In the genomic region with DNA sequence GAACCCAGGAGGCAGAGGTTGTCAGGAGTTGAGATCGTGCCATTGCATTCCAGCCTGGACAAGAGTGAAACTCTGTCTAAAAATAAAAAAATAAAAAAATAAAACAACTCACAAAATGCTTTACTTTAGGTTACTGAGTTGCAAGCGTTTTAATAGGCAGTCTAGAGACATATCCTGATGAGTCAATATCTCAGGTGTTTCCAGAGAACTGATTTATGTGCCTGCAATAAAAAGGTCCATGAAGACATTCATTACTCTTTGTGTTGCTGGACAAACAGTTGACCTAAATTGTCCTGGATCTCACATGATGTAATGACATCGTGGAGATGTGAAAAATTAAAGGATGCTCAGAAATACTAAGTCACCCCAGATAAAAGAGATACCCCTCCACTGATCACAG, we compare ENCODE assay signal across 26 cellular contexts. TPM values are rescaled to one million over a fixed set of nuclear protein-coding genes. Genes with fewer than 3 reads are reported as not detected.
DNase-seq lines count a peak whose midpoint lies in the region; ATAC-seq, FAIRE-seq and TF ChIP-seq lines count a peak whose summit lies in the region.
"Had no signal": no experiment of that assay in that cellular context is flagged by ENCODE, and none has a peak within 500 bp of the region (broad histone marks: within the 10 kb centered on the region; RNA-seq: fewer than 3 reads in every experiment).

No MANE protein-coding gene starts in this region.

- intact Hi-C loops in PC-3 (cut with micrococcal nuclease), result no loop called here
- intact Hi-C loops in mucosa of descending colon (cut with DNase I, micrococcal nuclease), result no loop called here
- intact Hi-C loops in activated T-helper 1 cell treated with anti-CD3 and anti-CD28 coated beads, Interleukin-12 subunit alpha, Interleukin-12 subunit beta, Interleukin-2, Interleukin-4 antibody, amounts not matched to agents 30 ng/mL and 10 ng/mL and 1 ng/mL, durations not matched to agents 14 hours and 24 hours and 36 hours (cut with micrococcal nuclease), result no loop called here

- DNase-seq in NCI-H748 (lab: John Stamatoyannopoulos, UW; ENCODE audit: unreplicated experiment) (peak; percentile 34), NCI-H748 treated with DMSO at 0.1 percent for 48 hours (lab: John Stamatoyannopoulos, UW) (no peak), PC-3 (peak; percentile 50), keratinocyte (ENCODE audit: low read depth, low spot score) (no peak), mucosa of descending colon (no peak), dedifferentiated amniotic fluid mesenchymal stem cell (ENCODE audit: extremely low spot score) (no peak)
- no peak for DNase-seq in activated T-helper 1 cell treated with anti-CD3 and anti-CD28 coated beads, Interleukin-12 subunit alpha, Interleukin-12 subunit beta, Interleukin-2, Interleukin-4 antibody, amounts not matched to agents 30 ng/mL and 10 ng/mL and 1 ng/mL, durations not matched to agents 14 hours and 24 hours and 36 hours (ENCODE audit: low spot score)
- DNase-seq: 8988T; ACHN; AML-193; BE2C; CD4-positive, alpha-beta T cell; CD8-positive, alpha-beta memory T cell; DMS 273 treated with DMSO at 0.1 percent for 48 hours; DMS79; EL; GDM1; H9 had no signal

- H3K9me3 Mint-ChIP-seq in activated T-helper 1 cell treated with anti-CD3 and anti-CD28 coated beads, Interleukin-12 subunit alpha, Interleukin-12 subunit beta, Interleukin-2, Interleukin-4 antibody, amounts not matched to agents 30 ng/mL and 10 ng/mL and 1 ng/mL, durations not matched to agents 14 hours and 24 hours and 36 hours, result no peaks in the 10 kb centered on the region
- H3K9me3 Mint-ChIP-seq: CD4-positive, alpha-beta T cell; CD8-positive, alpha-beta memory T cell; GM23338; H9 had no signal

- dilution Hi-C loops in keratinocyte (cut with MboI; ENCODE audit: extremely low pct_ligation_motif_present, low sequenced_read_pairs), result no loop called here

- no peak overlapping the region for H2AFZ ChIP-seq in PC-3 (ENCODE audit: low read length)
- no peak overlapping the region for H2AFZ ChIP-seq in keratinocyte (ENCODE audit: control insufficient read depth, low read length)
- H2AFZ ChIP-seq: GM23338 had no signal

- H3K9me2 ChIP-seq in PC-3 (replicated peaks; ENCODE audit: low read length), result no peaks in the 10 kb centered on the region

- H3K4me2 ChIP-seq in PC-3 (ENCODE audit: low read length) (no peak overlapping the region), keratinocyte (ENCODE audit: control insufficient read depth, extremely low read depth, insufficient read depth, low read depth, low read length) (no peak overlapping the region)
- H3K4me2 ChIP-seq: A549; BLaER1 treated with 17β-estradiol and CSF1 and Interleukin-3, amounts not matched to agents 10 nM and 100 nM; GM23338 had no signal

- H3K4me1 Mint-ChIP-seq in activated T-helper 1 cell treated with anti-CD3 and anti-CD28 coated beads, Interleukin-12 subunit alpha, Interleukin-12 subunit beta, Interleukin-2, Interleukin-4 antibody, amounts not matched to agents 30 ng/mL and 10 ng/mL and 1 ng/mL, durations not matched to agents 14 hours and 24 hours and 36 hours (ENCODE audit: low read depth), result peaks cover 2% of the 10 kb centered on the region

- ATAC-seq in PC-3 (peak; percentile 60), mucosa of descending colon (peak; percentile 57)
- ATAC-seq: A549, GM12878, GM23338, HCT116 had no signal

- H3K4me1 ChIP-seq in PC-3 (ENCODE audit: insufficient read depth, low read length) (peaks cover 11% of the 10 kb centered on the region; the same call in 1 of the 2 replicates), keratinocyte (ENCODE audit: control insufficient read depth, extremely low read depth, insufficient read depth, low read length) (peaks cover 14% of the 10 kb centered on the region), mucosa of descending colon (ENCODE audit: low read depth) (no peaks in the 10 kb centered on the region)
- H3K4me1 ChIP-seq: A549, BE2C had no signal

- CTCF ChIA-PET in PC-3 (lab: Charles Lee), result no interaction called here

- no TSS peak for BruUV-seq in PC-3 (replicated peaks; lab: Mats Ljungman, UMichigan)

- H3K4me3 ChIP-seq in PC-3 (ENCODE audit: low read length) (no peak overlapping the region), keratinocyte (ENCODE audit: control insufficient read depth in 2 of 3, extremely low read depth in 1 of 3, insufficient read depth in 2 of 3, low read depth in 1 of 3, low read length in 3 of 3) (no peak overlapping the region), mucosa of descending colon (no peak overlapping the region)
- H3K4me3 ChIP-seq: A549; BLaER1 treated with 17β-estradiol and CSF1 and Interleukin-3, amounts not matched to agents 10 nM and 100 nM; GM12878; GM23338 had no signal

- H3K9me3 ChIP-seq in PC-3 (ENCODE audit: low read length) (no peaks in the 10 kb centered on the region), keratinocyte (ENCODE audit: control insufficient read depth, low read depth, low read length) (no peaks in the 10 kb centered on the region), mucosa of descending colon (no peaks in the 10 kb centered on the region)
- H3K9me3 ChIP-seq: A549; BE2C; BLaER1 treated with 17β-estradiol and CSF1 and Interleukin-3, amounts not matched to agents 10 nM and 100 nM had no signal

- no peaks in the 10 kb centered on the region for H3K79me2 ChIP-seq in PC-3 (ENCODE audit: low read length)
- H3K79me2 ChIP-seq in keratinocyte (ENCODE audit: control insufficient read depth, insufficient read depth, low read length), result no peaks in the 10 kb centered on the region

- no peaks in the 10 kb centered on the region for H3K36me3 Mint-ChIP-seq in activated T-helper 1 cell treated with anti-CD3 and anti-CD28 coated beads, Interleukin-12 subunit alpha, Interleukin-12 subunit beta, Interleukin-2, Interleukin-4 antibody, amounts not matched to agents 30 ng/mL and 10 ng/mL and 1 ng/mL, durations not matched to agents 14 hours and 24 hours and 36 hours (ENCODE audit: low read depth)
- H3K36me3 Mint-ChIP-seq: CD14-positive monocyte; CD8-positive, alpha-beta memory T cell had no signal

- peaks cover 9% of the 10 kb centered on the region for H3K27me3 Mint-ChIP-seq in activated T-helper 1 cell treated with anti-CD3 and anti-CD28 coated beads, Interleukin-12 subunit alpha, Interleukin-12 subunit beta, Interleukin-2, Interleukin-4 antibody, amounts not matched to agents 30 ng/mL and 10 ng/mL and 1 ng/mL, durations not matched to agents 14 hours and 24 hours and 36 hours (ENCODE audit: insufficient read depth)
- H3K27me3 Mint-ChIP-seq: CD4-positive, alpha-beta T cell; CD8-positive, alpha-beta memory T cell had no signal

- no peaks in the 10 kb centered on the region for H3F3A ChIP-seq in PC-3 (ENCODE audit: low read length, unreplicated experiment)

- no peak overlapping the region for H3K27ac Mint-ChIP-seq in activated T-helper 1 cell treated with anti-CD3 and anti-CD28 coated beads, Interleukin-12 subunit alpha, Interleukin-12 subunit beta, Interleukin-2, Interleukin-4 antibody, amounts not matched to agents 30 ng/mL and 10 ng/mL and 1 ng/mL, durations not matched to agents 14 hours and 24 hours and 36 hours
- H3K27ac Mint-ChIP-seq: CD14-positive monocyte; CD4-positive, alpha-beta T cell; GM23338; H9 had no signal

- no peaks in the 10 kb centered on the region for H3K9me1 ChIP-seq in keratinocyte (ENCODE audit: control insufficient read depth, extremely low read depth, insufficient read depth, low read length)

- no peak for TF ChIP-seq CTCF in PC-3 (conservative IDR thresholded peaks at IDR 0.05; ENCODE audit: low read depth, low read length)
- TF ChIP-seq CTCF in keratinocyte (optimal IDR thresholded peaks at IDR 0.05 in 1 of 3, IDR thresholded peaks at IDR 0.05 in 1 of 3, conservative IDR thresholded peaks at IDR 0.05 in 1 of 3; ENCODE audit: extremely low read depth in 1 of 3, insufficient read depth in 2 of 3, low read length in 3 of 3), result no peak
- no peak for TF ChIP-seq CTCF in mucosa of descending colon (IDR thresholded peaks at IDR 0.05)

- H4K20me1 ChIP-seq in PC-3 (ENCODE audit: low read length), result no peaks in the 10 kb centered on the region
- no peaks in the 10 kb centered on the region for H4K20me1 ChIP-seq in keratinocyte (ENCODE audit: control insufficient read depth, extremely low read depth, insufficient read depth, low read length)
- H4K20me1 ChIP-seq: BLaER1 treated with 17β-estradiol and CSF1 and Interleukin-3, amounts not matched to agents 10 nM and 100 nM had no signal

- POLR2A ChIA-PET in PC-3 (lab: Charles Lee; ENCODE audit: unreplicated experiment), result no interaction called here

- H3K9ac ChIP-seq in PC-3 (ENCODE audit: low read length) (no peak overlapping the region), keratinocyte (ENCODE audit: control insufficient read depth, extremely low read depth, insufficient read depth, low read length) (no peak overlapping the region)
- H3K9ac ChIP-seq: BLaER1 treated with 17β-estradiol and CSF1 and Interleukin-3, amounts not matched to agents 10 nM and 100 nM had no signal

- H3K27ac ChIP-seq in PC-3 (ENCODE audit: low read length), result peak overlapping the region; percentile 46
- H3K27ac ChIP-seq in keratinocyte (ENCODE audit: control insufficient read depth, insufficient read depth, low read length), result no peak overlapping the region
- H3K27ac ChIP-seq: A549; BLaER1 treated with 17β-estradiol and CSF1 and Interleukin-3, amounts not matched to agents 10 nM and 100 nM had no signal

- H3K4me3 Mint-ChIP-seq in activated T-helper 1 cell treated with anti-CD3 and anti-CD28 coated beads, Interleukin-12 subunit alpha, Interleukin-12 subunit beta, Interleukin-2, Interleukin-4 antibody, amounts not matched to agents 30 ng/mL and 10 ng/mL and 1 ng/mL, durations not matched to agents 14 hours and 24 hours and 36 hours, result no peak overlapping the region
- H3K4me3 Mint-ChIP-seq: CD14-positive monocyte; CD4-positive, alpha-beta T cell; CD8-positive, alpha-beta memory T cell; GM23338; H9 had no signal

- FAIRE-seq in keratinocyte (lab: Jason Lieb, UNC), result peak; percentile 43
- FAIRE-seq: A549, D721Med, GM12878, GM19239 had no signal

- H3K27me3 ChIP-seq in PC-3 (ENCODE audit: low read length), result no peaks in the 10 kb centered on the region
- no peaks in the 10 kb centered on the region for H3K27me3 ChIP-seq in keratinocyte (ENCODE audit: control insufficient read depth, extremely low read depth, insufficient read depth, low read length)
- H3K27me3 ChIP-seq: BE2C; BLaER1 treated with 17β-estradiol and CSF1 and Interleukin-3, amounts not matched to agents 10 nM and 100 nM had no signal

- H3K36me3 ChIP-seq in PC-3 (ENCODE audit: low read depth, low read length) (no peaks in the 10 kb centered on the region), keratinocyte (ENCODE audit: control insufficient read depth in 2 of 2, extremely low read depth in 1 of 2, insufficient read depth in 2 of 2, low read length in 2 of 2) (no peaks in the 10 kb centered on the region), mucosa of descending colon (ENCODE audit: low read depth) (no peaks in the 10 kb centered on the region)
- H3K36me3 ChIP-seq: BE2C; BLaER1 treated with 17β-estradiol and CSF1 and Interleukin-3, amounts not matched to agents 10 nM and 100 nM had no signal

RNA-seq across cellular contexts. Expression of a gene that starts 31.5 kb away (rescaled TPM):
- 1.2 TPM in 1 of 2 replicates, not detected in the other for total RNA-seq in PC-3 (2014; rRNA removed)
- 1.1 to 1.4 TPM (median 1.2 TPM) in 3 replicates for polyA plus RNA-seq in keratinocyte
- polyA plus RNA-seq in keratinocyte (2011; ENCODE audit: low read depth), result 0.99 TPM
- polyA plus RNA-seq in keratinocyte (2011; cell fraction: cytosol; rRNA removed), result 0.86 and 1.8 TPM in 2 replicates
- polyA plus RNA-seq in keratinocyte (2011; cell fraction: nucleus; rRNA removed), result 2.7 and 2.9 TPM in 2 replicates
- 1.0 TPM in 2 replicates for polyA plus RNA-seq in keratinocyte (2012; ENCODE audit: low replicate concordance)
- polyA minus RNA-seq in keratinocyte, result 0.92 to 2.2 TPM in 2 of 3 replicates, not detected in the other
- not detected for polyA minus RNA-seq in keratinocyte (2011; cell fraction: cytosol; rRNA and poly(A)+ RNA removed)
- polyA minus RNA-seq in keratinocyte (2011; cell fraction: nucleus; rRNA and poly(A)+ RNA removed), result 1.1 TPM in 1 of 2 replicates, not detected in the other
- 1 to 10 TPM in 2 of 3 donors, under 1 TPM in 1; 0.82 to 2.4 (median 2.2) TPM for total RNA-seq in mucosa of descending colon
- 0.47 and 0.93 TPM in 2 replicates for total RNA-seq in activated T-helper 1 cell treated with anti-CD3 and anti-CD28 coated beads, Interleukin-12 subunit alpha, Interleukin-12 subunit beta, Interleukin-2, Interleukin-4 antibody, amounts not matched to agents 30 ng/mL and 10 ng/mL and 1 ng/mL, durations not matched to agents 14 hours and 24 hours and 36 hours

RNA-seq across cellular contexts. Expression of a gene that starts 31.6 kb away (rescaled TPM):
- total RNA-seq in PC-3 (2014; rRNA removed) (33.5 and 36.6 TPM in 2 replicates), mucosa of descending colon (10 to 100 TPM; 45.6 to 77.7 (median 76.9) TPM)
- 2.4 to 8.7 TPM (median 8.2 TPM) in 3 replicates for polyA plus RNA-seq in keratinocyte
- polyA plus RNA-seq in keratinocyte (2011; ENCODE audit: low read depth), result 23.0 TPM
- 4.5 and 8.3 TPM in 2 replicates for polyA plus RNA-seq in keratinocyte (2011; cell fraction: cytosol; rRNA removed)
- 3.7 and 3.8 TPM in 2 replicates for polyA plus RNA-seq in keratinocyte (2011; cell fraction: nucleus; rRNA removed)
- 4.2 and 12.4 TPM in 2 replicates for polyA plus RNA-seq in keratinocyte (2012; ENCODE audit: low replicate concordance)
- 1.3 to 4.8 TPM (median 2.0 TPM) in 3 replicates for polyA minus RNA-seq in keratinocyte
- 1.7 TPM for polyA minus RNA-seq in keratinocyte (2011; cell fraction: cytosol; rRNA and poly(A)+ RNA removed)
- 2.1 and 7.4 TPM in 2 replicates for polyA minus RNA-seq in keratinocyte (2011; cell fraction: nucleus; rRNA and poly(A)+ RNA removed)
- 156 and 167 TPM in 2 replicates for total RNA-seq in activated T-helper 1 cell treated with anti-CD3 and anti-CD28 coated beads, Interleukin-12 subunit alpha, Interleukin-12 subunit beta, Interleukin-2, Interleukin-4 antibody, amounts not matched to agents 30 ng/mL and 10 ng/mL and 1 ng/mL, durations not matched to agents 14 hours and 24 hours and 36 hours

RNA-seq across cellular contexts. Expression of a gene that starts 31.8 kb away (rescaled TPM):
- total RNA-seq in PC-3 (2014; rRNA removed), result 17.5 and 18.1 TPM in 2 replicates
- 17.7 to 29.5 TPM (median 18.6 TPM) in 3 replicates for polyA plus RNA-seq in keratinocyte
- polyA plus RNA-seq in keratinocyte (2011; ENCODE audit: low read depth), result 22.1 TPM
- polyA plus RNA-seq in keratinocyte (2011; cell fraction: cytosol; rRNA removed), result 12.2 and 26.6 TPM in 2 replicates
- polyA plus RNA-seq in keratinocyte (2011; cell fraction: nucleus; rRNA removed), result 16.4 and 23.2 TPM in 2 replicates
- polyA plus RNA-seq in keratinocyte (2012; ENCODE audit: low replicate concordance), result 14.5 and 17.1 TPM in 2 replicates
- 0.52 to 12.3 TPM (median 4.1 TPM) in 3 replicates for polyA minus RNA-seq in keratinocyte
- 7.5 TPM for polyA minus RNA-seq in keratinocyte (2011; cell fraction: cytosol; rRNA and poly(A)+ RNA removed)
- polyA minus RNA-seq in keratinocyte (2011; cell fraction: nucleus; rRNA and poly(A)+ RNA removed), result 4.6 and 7.4 TPM in 2 replicates
- total RNA-seq in mucosa of descending colon, result 10 to 100 TPM; 10.5 to 20.1 (median 13.3) TPM
- total RNA-seq in activated T-helper 1 cell treated with anti-CD3 and anti-CD28 coated beads, Interleukin-12 subunit alpha, Interleukin-12 subunit beta, Interleukin-2, Interleukin-4 antibody, amounts not matched to agents 30 ng/mL and 10 ng/mL and 1 ng/mL, durations not matched to agents 14 hours and 24 hours and 36 hours, result 36.6 and 38.0 TPM in 2 replicates

RNA-seq across cellular contexts. Expression of a gene that starts 31.8 kb away (rescaled TPM):
- total RNA-seq in PC-3 (2014; rRNA removed), result 8.2 and 10.7 TPM in 2 replicates
- 6.6 to 8.6 TPM (median 7.1 TPM) in 3 replicates for polyA plus RNA-seq in keratinocyte
- polyA plus RNA-seq in keratinocyte (2011; ENCODE audit: low read depth), result 23.1 TPM
- polyA plus RNA-seq in keratinocyte (2011; cell fraction: cytosol; rRNA removed), result 4.2 and 5.4 TPM in 2 replicates
- 5.2 and 5.6 TPM in 2 replicates for polyA plus RNA-seq in keratinocyte (2011; cell fraction: nucleus; rRNA removed)
- polyA plus RNA-seq in keratinocyte (2012; ENCODE audit: low replicate concordance), result 5.8 and 7.7 TPM in 2 replicates
- 7.5 to 13.3 TPM (median 11.8 TPM) in 3 replicates for polyA minus RNA-seq in keratinocyte
- polyA minus RNA-seq in keratinocyte (2011; cell fraction: cytosol; rRNA and poly(A)+ RNA removed), result 11.5 TPM
- polyA minus RNA-seq in keratinocyte (2011; cell fraction: nucleus; rRNA and poly(A)+ RNA removed), result 8.8 and 10.6 TPM in 2 replicates
- total RNA-seq in mucosa of descending colon, result 10 to 100 TPM; 11.2 to 14.1 (median 14.0) TPM
- 26.7 and 29.6 TPM in 2 replicates for total RNA-seq in activated T-helper 1 cell treated with anti-CD3 and anti-CD28 coated beads, Interleukin-12 subunit alpha, Interleukin-12 subunit beta, Interleukin-2, Interleukin-4 antibody, amounts not matched to agents 30 ng/mL and 10 ng/mL and 1 ng/mL, durations not matched to agents 14 hours and 24 hours and 36 hours

Comparison
In these comparisons a context has a peak if more than half of its experiments do, and no peak if none do; other contexts are left out.
1. DNase-seq: peak in NCI-H748 (single experiment) and PC-3 (single experiment); none in NCI-H748 treated with DMSO at 0.1 percent for 48 hours (single experiment), keratinocyte (single experiment), mucosa of descending colon (0 of 3), activated T-helper 1 cell treated with anti-CD3 and anti-CD28 coated beads, Interleukin-12 subunit alpha, Interleukin-12 subunit beta, Interleukin-2, Interleukin-4 antibody, amounts not matched to agents 30 ng/mL and 10 ng/mL and 1 ng/mL, durations not matched to agents 14 hours and 24 hours and 36 hours (single experiment) and dedifferentiated amniotic fluid mesenchymal stem cell (single experiment).